Comparison of ENCODE assay signal across 12 cellular contexts in genomic region chr7:40220421-40220911, GRCh38.
A peak's percentile ranks its signal among the peaks of the same experiment; 100 is the strongest.
DNase-seq lines count a peak whose midpoint lies in the region; TF ChIP-seq lines count a peak whose summit lies in the region.
"Had no signal": no experiment of that assay in that cellular context is flagged by ENCODE, and none has a peak within 500 bp of the region (broad histone marks: within the 10 kb centered on the region; RNA-seq: fewer than 3 reads in every experiment).

No MANE protein-coding gene starts in this region.

- H3F3A ChIP-seq in smooth muscle cell (ENCODE audit: low read depth): peaks cover 18% of the 10 kb centered on the region

- H3K36me3 ChIP-seq in smooth muscle cell (ENCODE audit: low read depth): peaks cover 4% of the 10 kb centered on the region

- H3K27me3 ChIP-seq in smooth muscle cell (ENCODE audit: low read depth): no peaks in the 10 kb centered on the region

- TF ChIP-seq CTCF in fibroblast of the aortic adventitia (IDR thresholded peaks at IDR 0.05; ENCODE audit: insufficient read depth, low read length) (no peak), smooth muscle cell (IDR thresholded peaks at IDR 0.05; ENCODE audit: borderline replicate concordance, insufficient read depth, poor library complexity, severe bottlenecking) (no peak)

- DNase-seq in HCEC 1CT: peak; percentile 70
- peak; percentile 71 for DNase-seq in amniotic epithelial cell (ENCODE audit: low read depth)
- peak; percentile 50 for DNase-seq in fibroblast of the aortic adventitia (ENCODE audit: low read depth)
- no peak for DNase-seq in smooth muscle cell (lab: John Stamatoyannopoulos, UW; ENCODE audit: unreplicated experiment)
- DNase-seq in NCI-H774 (lab: John Stamatoyannopoulos, UW): no peak
- DNase-seq in hepatic stellate cell (ENCODE audit: low spot score): no peak
- no peak for DNase-seq in NCI-H69 (lab: John Stamatoyannopoulos, UW)
- DNase-seq: activated CD8-positive, alpha-beta memory T cell treated with anti-CD3 and anti-CD28 coated beads for 24 hours; CD4-positive, alpha-beta T cell; effector memory CD4-positive, alpha-beta T cell; naive B cell had no signal

- peak overlapping the region; percentile 89 for H3K27ac ChIP-seq in smooth muscle cell (ENCODE audit: low read depth)
- H3K27ac ChIP-seq: SK-N-MC had no signal

- H3K79me2 ChIP-seq in smooth muscle cell (ENCODE audit: low read depth): no peaks in the 10 kb centered on the region

- peak overlapping the region; percentile 44 for H3K4me2 ChIP-seq in smooth muscle cell

- peaks cover 18% of the 10 kb centered on the region for H3K4me1 ChIP-seq in smooth muscle cell (ENCODE audit: low read depth)

- H3K4me3 ChIP-seq in fibroblast of the aortic adventitia (ENCODE audit: low read depth, low read length): no peak overlapping the region
- H3K4me3 ChIP-seq in smooth muscle cell: no peak overlapping the region
- H3K4me3 ChIP-seq: SK-N-MC had no signal

- no peak overlapping the region for H2AFZ ChIP-seq in smooth muscle cell (ENCODE audit: low read depth)

- peak overlapping the region; percentile 31 for H3K9ac ChIP-seq in smooth muscle cell (ENCODE audit: low read depth)

- no peaks in the 10 kb centered on the region for H4K20me1 ChIP-seq in smooth muscle cell (ENCODE audit: low read depth)

- no peaks in the 10 kb centered on the region for H3K9me3 ChIP-seq in smooth muscle cell (replicated peaks; ENCODE audit: low read depth)

Comparison
In these comparisons a context has a peak if more than half of its experiments do, and no peak if none do; other contexts are left out.
1. DNase-seq: peak in HCEC 1CT (single experiment), amniotic epithelial cell (single experiment) and fibroblast of the aortic adventitia (single experiment); none in smooth muscle cell (single experiment), NCI-H774 (single experiment), hepatic stellate cell (single experiment) and NCI-H69 (single experiment).